Comparison of ENCODE assay signal across 2 cellular contexts in the genomic region with DNA sequence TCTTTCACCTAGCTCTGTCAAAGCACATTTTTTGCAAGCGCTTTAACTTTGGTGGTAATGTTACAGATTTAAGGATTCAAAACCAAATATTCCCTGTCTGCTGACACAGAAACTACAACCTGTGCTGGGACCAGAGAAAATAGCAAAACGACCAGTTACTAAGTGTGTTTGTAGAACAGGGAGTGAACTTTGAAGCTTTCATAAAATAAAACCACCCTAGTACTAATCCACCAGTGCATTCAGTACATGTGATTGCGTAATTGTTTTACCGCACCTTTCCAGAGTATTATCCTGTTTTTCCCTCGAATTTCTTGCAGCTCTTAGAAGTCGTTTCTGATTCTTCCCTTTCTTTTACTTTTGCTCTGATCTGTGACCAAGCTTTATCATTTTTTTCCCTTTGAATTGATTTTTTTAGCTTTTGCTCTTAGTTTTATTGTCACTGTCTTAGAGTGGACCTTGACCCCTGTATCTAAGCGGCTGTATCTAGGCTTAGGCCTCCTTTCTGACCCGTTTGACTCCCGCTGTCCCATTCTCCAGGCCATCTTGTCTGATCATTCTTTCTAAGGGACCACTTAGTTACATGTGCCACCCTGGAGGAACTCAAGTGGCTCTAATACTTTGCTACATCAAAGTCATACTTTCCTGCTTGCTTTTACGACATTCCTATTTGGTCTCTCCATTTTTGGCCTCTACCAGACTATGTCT.
A peak's percentile ranks its signal among the peaks of the same experiment; 100 is the strongest.
TF ChIP-seq lines count a peak whose summit lies in the region.

No MANE protein-coding gene starts in this region.

TF ChIP-seq in IMR-90, 13 proteins besides CTCF, POLR2A, EP300 and RAD21:
- no peak for TF ChIP-seq NFE2L2 (IDR thresholded peaks at IDR 0.05; ENCODE audit: low read depth, low read length)
- peak; percentile 92 for TF ChIP-seq CEBPB (IDR thresholded peaks at IDR 0.05; ENCODE audit: low read depth, low read length)
- no peak for TF ChIP-seq MXI1 (IDR thresholded peaks at IDR 0.05; ENCODE audit: borderline replicate concordance, low read depth, low read length)

TF ChIP-seq in H1, 55 proteins besides CTCF, POLR2A, EP300 and RAD21:
- TF ChIP-seq TCF12 (IDR thresholded peaks at IDR 0.05; ENCODE audit: low read depth, low read length) (no peak), CEBPB (IDR thresholded peaks at IDR 0.05; ENCODE audit: low read depth, low read length) (peak; percentile 96)
TF ChIP-seq in H1: peak in this region for 1.
